8 cellular contexts compared by ENCODE assay signal in the genomic region with DNA sequence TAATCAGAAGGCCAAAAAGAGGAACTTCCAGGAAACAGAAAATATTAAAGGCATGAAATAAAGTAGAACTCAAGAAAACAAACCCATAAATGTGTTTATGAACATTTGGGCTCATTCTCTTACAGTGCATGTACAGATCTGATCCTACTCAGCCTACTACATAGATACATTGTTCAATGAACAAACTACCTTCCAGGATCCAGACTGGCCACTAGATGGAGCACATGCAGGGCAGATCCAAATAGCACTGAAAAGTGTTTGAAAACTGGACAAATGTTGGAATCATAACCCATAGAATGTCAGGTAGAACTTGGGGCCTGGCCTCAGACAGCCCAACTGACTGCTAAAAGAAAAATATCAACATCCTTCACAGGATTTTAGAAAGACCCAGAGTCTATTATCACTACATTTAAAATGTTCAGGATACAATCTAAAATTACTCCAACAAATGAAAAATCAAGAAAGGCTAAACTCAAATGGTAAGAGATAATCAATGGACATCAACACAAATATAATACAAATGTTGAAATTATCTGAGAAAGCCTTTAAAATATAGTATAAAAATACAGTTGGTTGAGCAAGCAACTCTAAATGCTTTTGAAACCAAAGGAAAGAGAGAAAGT.
DNase-seq lines count a peak whose midpoint lies in the region; ATAC-seq and TF ChIP-seq lines count a peak whose summit lies in the region.

No MANE protein-coding gene starts in this region.

- ATAC-seq in GM21619 (IDR thresholded peaks at IDR 0.05; ENCODE audit: unreplicated experiment) = no peak
- ATAC-seq in GM18909 (IDR thresholded peaks at IDR 0.05; ENCODE audit: poor library complexity, unreplicated experiment) = no peak

- H3K4me1 ChIP-seq in adrenal gland (replicated peaks in 1 of 2) = no peaks in the 10 kb centered on the region
- no peaks in the 10 kb centered on the region for H3K4me1 ChIP-seq in liver (ENCODE audit: control insufficient read depth in 4 of 4, insufficient read depth in 4 of 4, low read length in 3 of 4)

- intact Hi-C loops in adrenal gland (cut with DNase I) = no loop called here

- H3K4me3 ChIP-seq in NB4 (ENCODE audit: low read depth, low read length) (no peak overlapping the region), adrenal gland (no peak overlapping the region), liver (ENCODE audit: low read depth in 1 of 3, low read length in 3 of 3) (no peak overlapping the region)

- H3K9ac ChIP-seq in liver (ENCODE audit: low read depth in 1 of 2, low read length in 2 of 2) = no peak overlapping the region

- no peaks in the 10 kb centered on the region for H3K36me3 ChIP-seq in adrenal gland (replicated peaks in 1 of 2)
- H3K36me3 ChIP-seq in liver (ENCODE audit: control insufficient read depth in 4 of 4, insufficient read depth in 3 of 4, low read depth in 1 of 4, low read length in 3 of 4) = no peaks in the 10 kb centered on the region

- H3K27ac ChIP-seq in adrenal gland (no peak overlapping the region), liver (ENCODE audit: low read depth in 1 of 2, low read length in 2 of 2) (no peak overlapping the region)

- TF ChIP-seq RAD21 in liver (IDR thresholded peaks at IDR 0.05) = peak; percentile 75 to 85

- DNase-seq in AML-193 (lab: John Stamatoyannopoulos, UW) (peak; percentile 32 to 35), NB4 (ENCODE audit: low read depth) (peak; percentile 56), adrenal gland (peak; percentile 21 to 56 (median 31))
- DNase-seq in central memory CD4-positive, alpha-beta T cell = no peak

- H3K9me3 ChIP-seq in adrenal gland (replicated peaks in 1 of 3) (no peaks in the 10 kb centered on the region), liver (ENCODE audit: control insufficient read depth in 4 of 4, low read length in 3 of 4) (peaks cover 0 to 6% (median 4%) of the 10 kb centered on the region in 4 donors)

- TF ChIP-seq POLR2A in NB4 (IDR thresholded peaks at IDR 0.05; ENCODE audit: extremely low read depth, insufficient read length) (no peak), adrenal gland (IDR thresholded peaks at IDR 0.05) (no peak)

- TF ChIP-seq CTCF in GM12873 (IDR thresholded peaks at IDR 0.05; ENCODE audit: insufficient read depth, low read depth, low read length, missing control alignments) (peak; percentile 78), NB4 (IDR thresholded peaks at IDR 0.05; ENCODE audit: low read depth, low read length) (peak; percentile 82), adrenal gland (IDR thresholded peaks at IDR 0.05) (peak; percentile 30 to 59 (median 46)), liver (IDR thresholded peaks at IDR 0.05; ENCODE audit: low read depth, low read length, missing input control) (peak; percentile 59)

- H3K27me3 ChIP-seq in adrenal gland = no peaks in the 10 kb centered on the region
- H3K27me3 ChIP-seq in liver (ENCODE audit: control insufficient read depth in 4 of 4, insufficient read depth in 4 of 4, low read length in 3 of 4) = peaks cover 0 to 7% (median 0%) of the 10 kb centered on the region in 4 donors

TF ChIP-seq in liver, 16 proteins besides CTCF, POLR2A, EP300 and RAD21:
- TF ChIP-seq HNF4G (IDR thresholded peaks at IDR 0.05) (no peak), GABPA (IDR thresholded peaks at IDR 0.05 in 1 of 2, conservative IDR thresholded peaks at IDR 0.05 in 1 of 2) (no peak), TAF1 (conservative IDR thresholded peaks at IDR 0.05) (no peak), NR2F2 (IDR thresholded peaks at IDR 0.05) (no peak), YY1 (IDR thresholded peaks at IDR 0.05) (no peak), FOXA1 (IDR thresholded peaks at IDR 0.05) (no peak), HNF4A (conservative IDR thresholded peaks at IDR 0.05) (no peak), JUND (IDR thresholded peaks at IDR 0.05) (no peak), EGR1 (IDR thresholded peaks at IDR 0.05; ENCODE audit: low read depth in 2 of 2) (no peak), RXRA (IDR thresholded peaks at IDR 0.05) (no peak), SP1 (IDR thresholded peaks at IDR 0.05) (no peak), FOXA2 (IDR thresholded peaks at IDR 0.05) (no peak)
- TF ChIP-seq, protein P1, sequence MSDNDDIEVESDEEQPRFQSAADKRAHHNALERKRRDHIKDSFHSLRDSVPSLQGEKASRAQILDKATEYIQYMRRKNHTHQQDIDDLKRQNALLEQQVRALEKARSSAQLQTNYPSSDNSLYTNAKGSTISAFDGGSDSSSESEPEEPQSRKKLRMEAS (IDR thresholded peaks at IDR 0.05) = no peak
- TF ChIP-seq, protein P2, sequence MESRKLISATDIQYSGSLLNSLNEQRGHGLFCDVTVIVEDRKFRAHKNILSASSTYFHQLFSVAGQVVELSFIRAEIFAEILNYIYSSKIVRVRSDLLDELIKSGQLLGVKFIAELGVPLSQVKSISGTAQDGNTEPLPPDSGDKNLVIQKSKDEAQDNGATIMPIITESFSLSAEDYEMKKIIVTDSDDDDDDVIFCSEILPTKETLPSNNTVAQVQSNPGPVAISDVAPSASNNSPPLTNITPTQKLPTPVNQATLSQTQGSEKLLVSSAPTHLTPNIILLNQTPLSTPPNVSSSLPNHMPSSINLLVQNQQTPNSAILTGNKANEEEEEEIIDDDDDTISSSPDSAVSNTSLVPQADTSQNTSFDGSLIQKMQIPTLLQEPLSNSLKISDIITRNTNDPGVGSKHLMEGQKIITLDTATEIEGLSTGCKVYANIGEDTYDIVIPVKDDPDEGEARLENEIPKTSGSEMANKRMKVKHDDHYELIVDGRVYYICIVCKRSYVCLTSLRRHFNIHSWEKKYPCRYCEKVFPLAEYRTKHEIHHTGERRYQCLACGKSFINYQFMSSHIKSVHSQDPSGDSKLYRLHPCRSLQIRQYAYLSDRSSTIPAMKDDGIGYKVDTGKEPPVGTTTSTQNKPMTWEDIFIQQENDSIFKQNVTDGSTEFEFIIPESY (IDR thresholded peaks at IDR 0.05) = no peak
- TF ChIP-seq, protein P3, sequence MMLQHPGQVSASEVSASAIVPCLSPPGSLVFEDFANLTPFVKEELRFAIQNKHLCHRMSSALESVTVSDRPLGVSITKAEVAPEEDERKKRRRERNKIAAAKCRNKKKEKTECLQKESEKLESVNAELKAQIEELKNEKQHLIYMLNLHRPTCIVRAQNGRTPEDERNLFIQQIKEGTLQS (IDR thresholded peaks at IDR 0.05) = no peak
- TF ChIP-seq, protein P4, sequence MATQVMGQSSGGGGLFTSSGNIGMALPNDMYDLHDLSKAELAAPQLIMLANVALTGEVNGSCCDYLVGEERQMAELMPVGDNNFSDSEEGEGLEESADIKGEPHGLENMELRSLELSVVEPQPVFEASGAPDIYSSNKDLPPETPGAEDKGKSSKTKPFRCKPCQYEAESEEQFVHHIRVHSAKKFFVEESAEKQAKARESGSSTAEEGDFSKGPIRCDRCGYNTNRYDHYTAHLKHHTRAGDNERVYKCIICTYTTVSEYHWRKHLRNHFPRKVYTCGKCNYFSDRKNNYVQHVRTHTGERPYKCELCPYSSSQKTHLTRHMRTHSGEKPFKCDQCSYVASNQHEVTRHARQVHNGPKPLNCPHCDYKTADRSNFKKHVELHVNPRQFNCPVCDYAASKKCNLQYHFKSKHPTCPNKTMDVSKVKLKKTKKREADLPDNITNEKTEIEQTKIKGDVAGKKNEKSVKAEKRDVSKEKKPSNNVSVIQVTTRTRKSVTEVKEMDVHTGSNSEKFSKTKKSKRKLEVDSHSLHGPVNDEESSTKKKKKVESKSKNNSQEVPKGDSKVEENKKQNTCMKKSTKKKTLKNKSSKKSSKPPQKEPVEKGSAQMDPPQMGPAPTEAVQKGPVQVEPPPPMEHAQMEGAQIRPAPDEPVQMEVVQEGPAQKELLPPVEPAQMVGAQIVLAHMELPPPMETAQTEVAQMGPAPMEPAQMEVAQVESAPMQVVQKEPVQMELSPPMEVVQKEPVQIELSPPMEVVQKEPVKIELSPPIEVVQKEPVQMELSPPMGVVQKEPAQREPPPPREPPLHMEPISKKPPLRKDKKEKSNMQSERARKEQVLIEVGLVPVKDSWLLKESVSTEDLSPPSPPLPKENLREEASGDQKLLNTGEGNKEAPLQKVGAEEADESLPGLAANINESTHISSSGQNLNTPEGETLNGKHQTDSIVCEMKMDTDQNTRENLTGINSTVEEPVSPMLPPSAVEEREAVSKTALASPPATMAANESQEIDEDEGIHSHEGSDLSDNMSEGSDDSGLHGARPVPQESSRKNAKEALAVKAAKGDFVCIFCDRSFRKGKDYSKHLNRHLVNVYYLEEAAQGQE (IDR thresholded peaks at IDR 0.05) = no peak
TF ChIP-seq in liver: peak in this region for 0.
